ENCODE assay signal across 13 cellular contexts in genomic region chr20:35225319-35226125, GRCh38. TPM values are rescaled to one million over a fixed set of nuclear protein-coding genes. Genes with fewer than 3 reads are reported as not detected.
DNase-seq lines count a peak whose midpoint lies in the region; ATAC-seq and TF ChIP-seq lines count a peak whose summit lies in the region.
"Had no signal": no experiment of that assay in that cellular context is flagged by ENCODE, and none has a peak within 500 bp of the region (broad histone marks: within the 10 kb centered on the region; RNA-seq: fewer than 3 reads in every experiment).

No MANE protein-coding gene starts in this region.

- ATAC-seq in activated CD8-positive, alpha-beta T cell treated with anti-CD3 and anti-CD28 coated beads, Interleukin-2, amount 10 ng/mL, durations not matched to agents 7 days and 5 days, result no peak
- peak; percentile 33 for ATAC-seq in upper lobe of right lung
- no peak for ATAC-seq in GM21515 (IDR thresholded peaks at IDR 0.05; ENCODE audit: unreplicated experiment)
- no peak for ATAC-seq in HG02938 (IDR thresholded peaks at IDR 0.05; ENCODE audit: unreplicated experiment)
- ATAC-seq: mucosa of descending colon had no signal

- H3K27ac Mint-ChIP-seq in MCF 10A (ENCODE audit: low read depth, unreplicated experiment) (no peak overlapping the region), immature natural killer cell (peak overlapping the region in 1 of 6 donors; percentile 45)
- H3K27ac Mint-ChIP-seq in activated CD8-positive, alpha-beta T cell treated with anti-CD3 and anti-CD28 coated beads, Interleukin-2, amount 10 ng/mL, durations not matched to agents 7 days and 5 days, result no peak overlapping the region

- peak overlapping the region in 1 of 3 donors; percentile 55 for H3K4me3 ChIP-seq in breast epithelium
- no peak overlapping the region for H3K4me3 ChIP-seq in upper lobe of right lung
- H3K4me3 ChIP-seq in testis, result no peak overlapping the region
- H3K4me3 ChIP-seq: mucosa of descending colon had no signal

- no peaks in the 10 kb centered on the region for H3K36me3 ChIP-seq in breast epithelium
- H3K36me3 ChIP-seq in upper lobe of right lung, result no peaks in the 10 kb centered on the region
- H3K36me3 ChIP-seq in testis (ENCODE audit: low read depth, missing control alignments), result no peaks in the 10 kb centered on the region
- H3K36me3 ChIP-seq: heart left ventricle had no signal

- no peaks in the 10 kb centered on the region for H3K9me3 ChIP-seq in breast epithelium
- H3K9me3 ChIP-seq in upper lobe of right lung, result no peaks in the 10 kb centered on the region
- no peaks in the 10 kb centered on the region for H3K9me3 ChIP-seq in testis
- H3K9me3 ChIP-seq: heart left ventricle, mucosa of descending colon had no signal

- no peak for DNase-seq in MCF 10A (ENCODE audit: unreplicated experiment)
- no peak for DNase-seq in breast epithelium (ENCODE audit: low spot score in 2 of 2)
- no peak for DNase-seq in activated CD8-positive, alpha-beta T cell treated with anti-CD3 and anti-CD28 coated beads, Interleukin-2, amount 10 ng/mL, durations not matched to agents 7 days and 5 days
- DNase-seq in immature natural killer cell, result no peak
- DNase-seq in upper lobe of right lung, result no peak
- DNase-seq in testis, result no peak
- DNase-seq: heart left ventricle, mucosa of descending colon, T-helper 9 cell had no signal

- 38 to 39% methylated on average over 9 of the region's 9 CpGs for WGBS in testis, 2 donors

- H3K4me1 ChIP-seq in breast epithelium, result no peaks in the 10 kb centered on the region
- H3K4me1 ChIP-seq in upper lobe of right lung, result no peaks in the 10 kb centered on the region
- H3K4me1 ChIP-seq in testis, result no peaks in the 10 kb centered on the region

- CTCF ChIA-PET in MCF 10A (lab: Yijun Ruan, JAX), result interaction anchor here (0.6 to 3.1 kb wide), 2 partner anchors 17 to 156 kb away, joined by 3 to 11 read pairs; no protein-coding TSS in a partner anchor
- CTCF ChIA-PET in activated CD8-positive, alpha-beta T cell treated with anti-CD3 and anti-CD28 coated beads, Interleukin-2, amount 10 ng/mL, durations not matched to agents 7 days and 5 days (lab: Charles Lee), result interaction anchor here (1.6 kb wide), 1 partner anchor 43 kb away, joined by 4 read pairs; no protein-coding TSS in a partner anchor

- H3K27me3 ChIP-seq in breast epithelium, result no peaks in the 10 kb centered on the region
- no peaks in the 10 kb centered on the region for H3K27me3 ChIP-seq in upper lobe of right lung
- H3K27me3 ChIP-seq in testis, result no peaks in the 10 kb centered on the region

- intact Hi-C loops in MCF 10A (cut with micrococcal nuclease) (no loop called here), breast epithelium (cut with DNase I; ENCODE audit: low total_unique reads) (no loop called here), upper lobe of right lung (cut with DNase I) (no loop called here), testis (cut with DNase I; ENCODE audit: low total_unique reads) (no loop called here)

- peaks cover 53% of the 10 kb centered on the region for H3K27me3 Mint-ChIP-seq in MCF 10A (ENCODE audit: insufficient read depth, unreplicated experiment)
- peaks cover 42% of the 10 kb centered on the region for H3K27me3 Mint-ChIP-seq in activated CD8-positive, alpha-beta T cell treated with anti-CD3 and anti-CD28 coated beads, Interleukin-2, amount 10 ng/mL, durations not matched to agents 7 days and 5 days (ENCODE audit: low read depth)
- H3K27me3 Mint-ChIP-seq in immature natural killer cell (ENCODE audit: low read depth in 3 of 3), result peaks cover 8 to 23% (median 12%) of the 10 kb centered on the region in 3 donors

- no peaks in the 10 kb centered on the region for H3K4me1 Mint-ChIP-seq in MCF 10A (ENCODE audit: insufficient read depth, unreplicated experiment)
- peaks cover 9% of the 10 kb centered on the region for H3K4me1 Mint-ChIP-seq in activated CD8-positive, alpha-beta T cell treated with anti-CD3 and anti-CD28 coated beads, Interleukin-2, amount 10 ng/mL, durations not matched to agents 7 days and 5 days (ENCODE audit: low read depth)
- peaks cover 7 to 14% of the 10 kb centered on the region in 2 donors for H3K4me1 Mint-ChIP-seq in immature natural killer cell

- TF ChIP-seq POLR2A in breast epithelium (IDR thresholded peaks at IDR 0.05) (no peak), testis (IDR thresholded peaks at IDR 0.05) (no peak)

- H3K27ac ChIP-seq in breast epithelium, result no peak overlapping the region
- no peak overlapping the region for H3K27ac ChIP-seq in upper lobe of right lung
- H3K27ac ChIP-seq in testis, result no peak overlapping the region
- H3K27ac ChIP-seq: C4-2B, heart left ventricle had no signal

- peak overlapping the region; percentile 54 for H3K4me3 Mint-ChIP-seq in MCF 10A (ENCODE audit: unreplicated experiment)
- H3K4me3 Mint-ChIP-seq in activated CD8-positive, alpha-beta T cell treated with anti-CD3 and anti-CD28 coated beads, Interleukin-2, amount 10 ng/mL, durations not matched to agents 7 days and 5 days, result peak overlapping the region; percentile 44
- peak overlapping the region; percentile 65 to 81 (median 71) for H3K4me3 Mint-ChIP-seq in immature natural killer cell

- POLR2A ChIA-PET in MCF 10A (lab: Yijun Ruan, JAX), result interaction anchor here (0.9 kb wide), 1 partner anchor 78 kb away, joined by 3 read pairs; the partner anchor contains the start of gene EDEM2
- POLR2A ChIA-PET in activated CD8-positive, alpha-beta T cell treated with anti-CD3 and anti-CD28 coated beads, Interleukin-2, amount 10 ng/mL, durations not matched to agents 7 days and 5 days (lab: Charles Lee), result no interaction called here

- H3K9me3 Mint-ChIP-seq in MCF 10A (ENCODE audit: unreplicated experiment), result no peaks in the 10 kb centered on the region
- H3K9me3 Mint-ChIP-seq in activated CD8-positive, alpha-beta T cell treated with anti-CD3 and anti-CD28 coated beads, Interleukin-2, amount 10 ng/mL, durations not matched to agents 7 days and 5 days (ENCODE audit: insufficient read depth), result no peaks in the 10 kb centered on the region
- H3K9me3 Mint-ChIP-seq in immature natural killer cell, result peaks cover 0 to 2% (median 0%) of the 10 kb centered on the region in 6 donors

- H3K36me3 Mint-ChIP-seq in MCF 10A (ENCODE audit: insufficient read depth, unreplicated experiment), result peaks cover 4% of the 10 kb centered on the region
- H3K36me3 Mint-ChIP-seq in activated CD8-positive, alpha-beta T cell treated with anti-CD3 and anti-CD28 coated beads, Interleukin-2, amount 10 ng/mL, durations not matched to agents 7 days and 5 days (ENCODE audit: low read depth), result no peaks in the 10 kb centered on the region
- H3K36me3 Mint-ChIP-seq in immature natural killer cell, result peaks cover 14 to 20% (median 20%) of the 10 kb centered on the region in 3 donors

- no TSS peak for BruUV-seq in MCF 10A (replicated peaks; lab: Mats Ljungman, UMichigan)

- TF ChIP-seq CTCF in MCF 10A (IDR thresholded peaks at IDR 0.05; ENCODE audit: unreplicated experiment) (no peak), breast epithelium (IDR thresholded peaks at IDR 0.05) (no peak), upper lobe of right lung (IDR thresholded peaks at IDR 0.05) (no peak), testis (IDR thresholded peaks at IDR 0.05) (no peak)

RNA-seq across cellular contexts. Expression of gene MMP24, which starts 1.0 kb away (rescaled TPM):
- total RNA-seq in MCF 10A (2022), result 0.10 TPM in 1 of 2 replicates, not detected in the other
- total RNA-seq in breast epithelium, result 1 to 10 TPM in 1 of 3 donors, under 1 TPM in 2; 0.80 to 2.5 (median 0.98) TPM
- total RNA-seq in activated CD8-positive, alpha-beta T cell treated with anti-CD3 and anti-CD28 coated beads, Interleukin-2, amount 10 ng/mL, durations not matched to agents 7 days and 5 days, result not detected
- under 1 TPM in 2 of 3 donors, not detected in 1; 0.06 to 0.17 TPM for polyA plus RNA-seq in immature natural killer cell
- total RNA-seq in upper lobe of right lung, result 13.0 TPM
- 1 to 10 TPM; 1.1 TPM for total RNA-seq in testis
- 2.2 TPM for polyA plus RNA-seq in testis (ENCODE audit: insufficient read depth, low read depth, low replicate concordance)
- total RNA-seq: OCI-LY7 had no signal

RNA-seq across cellular contexts. Expression of gene MMP24OS, which starts 52.4 kb away (rescaled TPM):
- 43.2 and 52.2 TPM in 2 replicates for total RNA-seq in MCF 10A (2022)
- total RNA-seq in breast epithelium, result 10 to 100 TPM; 17.4 to 34.1 (median 32.9) TPM
- total RNA-seq in activated CD8-positive, alpha-beta T cell treated with anti-CD3 and anti-CD28 coated beads, Interleukin-2, amount 10 ng/mL, durations not matched to agents 7 days and 5 days, result 10 to 100 TPM; 42.0 to 43.1 TPM
- 10 to 100 TPM in 2 of 3 donors, 1 to 10 TPM in 1; 5.1 to 22.2 (median 17.7) TPM for polyA plus RNA-seq in immature natural killer cell
- total RNA-seq in upper lobe of right lung, result 85.2 TPM
- 10 to 100 TPM; 16.4 to 35.1 TPM for total RNA-seq in testis
- 45.9 TPM for polyA plus RNA-seq in testis (ENCODE audit: insufficient read depth, low read depth, low replicate concordance)

RNA-seq across cellular contexts. Expression of gene PROCR, which starts 53.6 kb away (rescaled TPM):
- 27.4 and 34.6 TPM in 2 replicates for total RNA-seq in MCF 10A (2022)
- 10 to 100 TPM; 34.1 to 87.9 (median 39.8) TPM for total RNA-seq in breast epithelium
- 1 to 10 TPM; 1.2 to 1.3 TPM for total RNA-seq in activated CD8-positive, alpha-beta T cell treated with anti-CD3 and anti-CD28 coated beads, Interleukin-2, amount 10 ng/mL, durations not matched to agents 7 days and 5 days
- polyA plus RNA-seq in immature natural killer cell, result 10 to 100 TPM; 11.0 to 17.9 (median 16.5) TPM
- 20.4 TPM for total RNA-seq in upper lobe of right lung
- total RNA-seq in testis, result 1 to 10 TPM; 7.2 to 8.2 TPM
- 23.6 TPM for polyA plus RNA-seq in testis (ENCODE audit: insufficient read depth, low read depth, low replicate concordance)
- total RNA-seq: OCI-LY7 had no signal

RNA-seq across cellular contexts. Expression of gene EIF6, which starts 59.0 kb away (rescaled TPM):
- 322 and 354 TPM in 2 replicates for total RNA-seq in MCF 10A (2022)
- total RNA-seq in breast epithelium, result 10 to 100 TPM; 81.9 to 98.6 (median 88.0) TPM
- 100 to 1,000 TPM; 104 to 109 TPM for total RNA-seq in activated CD8-positive, alpha-beta T cell treated with anti-CD3 and anti-CD28 coated beads, Interleukin-2, amount 10 ng/mL, durations not matched to agents 7 days and 5 days
- 100 to 1,000 TPM; 236 to 379 (median 249) TPM for polyA plus RNA-seq in immature natural killer cell
- total RNA-seq in upper lobe of right lung, result 78.8 TPM
- 10 to 100 TPM; 84.3 to 90.6 TPM for total RNA-seq in testis
- polyA plus RNA-seq in testis (ENCODE audit: insufficient read depth, low read depth, low replicate concordance), result 142 TPM
